22 cellular contexts compared by ENCODE assay signal in genomic region chr13:46632171-46632570, GRCh38.
"Had no signal": no experiment of that assay in that cellular context is flagged by ENCODE, and none has a peak within 500 bp of the region (broad histone marks: within the 10 kb centered on the region; RNA-seq: fewer than 3 reads in every experiment).

No MANE protein-coding gene starts in this region.

- H3K27ac ChIP-seq: breast epithelium, parathyroid adenoma, psoas muscle, spleen had no signal

- H3K9ac ChIP-seq: parathyroid adenoma had no signal

- H2AFZ ChIP-seq: parathyroid adenoma had no signal

- DNase-seq: activated CD4-positive, alpha-beta T cell treated with anti-CD3 and anti-CD28 coated beads, Interleukin-2, amount 50 U/mL, for 1 hour; activated CD8-positive, alpha-beta memory T cell treated with anti-CD3 and anti-CD28 coated beads, Interleukin-2, amount 10 ng/mL, durations not matched to agents 7 days and 5 days; activated CD8-positive, alpha-beta T cell treated with anti-CD3 and anti-CD28 coated beads for 36 hours; activated naive CD4-positive, alpha-beta T cell; activated T-cell treated with anti-CD3 and anti-CD28 coated beads, Interleukin-2, amount 50 U/mL, for 48 hours; central memory CD4-positive, alpha-beta T cell; head of caudate nucleus; hippocampal formation; immature natural killer cell; kidney; left colon; mammary epithelial cell; naive thymus-derived CD4-positive, alpha-beta T cell; nucleus accumbens; psoas muscle; spleen; stimulated activated naive CD4-positive, alpha-beta T cell treated with Interleukin-2 at 50 U/mL for 16 hours; T-helper 9 cell had no signal

- H3K27me3 ChIP-seq: breast epithelium, gastroesophageal sphincter, spleen, tibial nerve had no signal

- H3K9me3 ChIP-seq: breast epithelium, gastroesophageal sphincter, psoas muscle, spleen, tibial nerve had no signal

- H3K4me3 ChIP-seq: breast epithelium, gastroesophageal sphincter, psoas muscle, spleen, tibial nerve had no signal

- H3K36me3 ChIP-seq: breast epithelium, gastroesophageal sphincter, spleen, tibial nerve had no signal
